ENCODE assay signal across 19 cellular contexts in the genomic region with DNA sequence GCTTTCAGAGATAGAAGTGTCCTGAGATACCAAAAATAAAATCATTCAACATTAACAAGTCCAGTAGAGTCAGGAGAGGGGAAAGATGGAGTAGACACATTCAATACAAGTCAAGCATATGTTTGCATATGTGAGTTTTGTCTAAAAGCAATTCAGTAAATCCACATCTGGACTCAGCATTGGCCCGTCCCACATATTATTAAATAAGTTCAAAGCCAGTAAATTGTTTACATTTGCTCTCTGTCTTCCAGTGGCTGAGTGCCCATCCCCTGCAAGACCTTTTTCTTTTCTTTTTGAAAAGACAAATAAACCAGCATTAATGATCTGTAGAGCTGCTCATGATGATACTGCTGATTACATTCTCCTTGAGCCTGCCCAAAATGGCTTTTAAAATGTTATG.
DNase-seq lines count a peak whose midpoint lies in the region; ATAC-seq, FAIRE-seq and TF ChIP-seq lines count a peak whose summit lies in the region.
"Had no signal": no experiment of that assay in that cellular context is flagged by ENCODE, and none has a peak within 500 bp of the region (broad histone marks: within the 10 kb centered on the region; RNA-seq: fewer than 3 reads in every experiment).

No MANE protein-coding gene starts in this region.

- peaks cover 0 to 73% (median 48%) of the 10 kb centered on the region in 4 donors for H3K4me1 ChIP-seq in sigmoid colon

- H3K36me3 ChIP-seq in MG63 (no peaks in the 10 kb centered on the region), sigmoid colon (peaks cover 0 to 55% (median 9%) of the 10 kb centered on the region in 4 donors)
- H3K36me3 ChIP-seq: BLaER1 had no signal

- TF ChIP-seq CTCF in sigmoid colon (IDR thresholded peaks at IDR 0.05): no peak

- no peak for TF ChIP-seq EP300 in sigmoid colon (IDR thresholded peaks at IDR 0.05)

- H3K27ac ChIP-seq in sigmoid colon: peak overlapping the region in 3 of 4 donors; percentile 76 to 91 (median 90)
- H3K27ac ChIP-seq: BLaER1 had no signal

- H3K4me3 ChIP-seq in MG63 (no peak overlapping the region), sigmoid colon (no peak overlapping the region)
- H3K4me3 ChIP-seq: BLaER1 had no signal

- FAIRE-seq in GM12891 (lab: Jason Lieb, UNC): no peak

- H3K27me3 ChIP-seq in MG63: no peaks in the 10 kb centered on the region
- no peaks in the 10 kb centered on the region for H3K27me3 ChIP-seq in sigmoid colon
- H3K27me3 ChIP-seq: BLaER1 had no signal

- TF ChIP-seq POLR2A in sigmoid colon (IDR thresholded peaks at IDR 0.05): no peak
- no peak for TF ChIP-seq POLR2A in GM12891 (IDR thresholded peaks at IDR 0.05; ENCODE audit: low read depth, low read length)

- DNase-seq in DMS79 treated with DMSO at 0.1 percent for 48 hours (lab: John Stamatoyannopoulos, UW): peak; percentile 52
- DNase-seq in MG63: peak; percentile 46
- peak; percentile 43 for DNase-seq in fibroblast of the conjunctiva (ENCODE audit: low read depth)
- no peak for DNase-seq in sigmoid colon
- DNase-seq in activated CD8-positive, alpha-beta memory T cell treated with anti-CD3 and anti-CD28 coated beads for 24 hours: no peak
- DNase-seq in sciatic nerve (ENCODE audit: low spot score): no peak
- no peak for DNase-seq in GM12891 (ENCODE audit: insufficient read length, low spot score)
- DNase-seq: CD4-positive, alpha-beta memory T cell; GDM1; Kasumi-1; NCI-H1417 treated with DMSO at 0.1 percent for 48 hours; NCI-H187; NCI-H510A; NCI-H748 treated with DMSO at 0.1 percent for 48 hours; SIG-M5 had no signal

- intact Hi-C loops in sigmoid colon (cut with DNase I) (no loop called here), sciatic nerve (cut with DNase I) (no loop called here)

- no peak for ATAC-seq in GM18519 (IDR thresholded peaks at IDR 0.05; ENCODE audit: low FRiP score, unreplicated experiment)
- ATAC-seq in sciatic nerve: no peak
- ATAC-seq: Panc1, SK-N-SH treated with all-trans-retinoic acid at 6 μM for 48 hours had no signal

- no peaks in the 10 kb centered on the region for H3K9me3 ChIP-seq in MG63
- no peaks in the 10 kb centered on the region for H3K9me3 ChIP-seq in sigmoid colon
- H3K9me3 ChIP-seq: BLaER1 had no signal

- WGBS in sigmoid colon, 2 donors: 67 to 74% methylated on average over 1 of the region's 1 CpG

TF ChIP-seq in GM12891, 5 proteins besides CTCF, POLR2A, EP300 and RAD21:
- no peak for TF ChIP-seq POU2F2 (IDR thresholded peaks at IDR 0.05; ENCODE audit: low read depth, low read length)

Comparison
In these comparisons a context has a peak if more than half of its experiments do, and no peak if none do; other contexts are left out.
1. DNase-seq: peak in DMS79 treated with DMSO at 0.1 percent for 48 hours (single experiment), MG63 (single experiment) and fibroblast of the conjunctiva (single experiment); none in sigmoid colon (single experiment), activated CD8-positive, alpha-beta memory T cell treated with anti-CD3 and anti-CD28 coated beads for 24 hours (single experiment), sciatic nerve (single experiment) and GM12891 (single experiment).